34 cellular contexts compared by ENCODE assay signal in the genomic region with DNA sequence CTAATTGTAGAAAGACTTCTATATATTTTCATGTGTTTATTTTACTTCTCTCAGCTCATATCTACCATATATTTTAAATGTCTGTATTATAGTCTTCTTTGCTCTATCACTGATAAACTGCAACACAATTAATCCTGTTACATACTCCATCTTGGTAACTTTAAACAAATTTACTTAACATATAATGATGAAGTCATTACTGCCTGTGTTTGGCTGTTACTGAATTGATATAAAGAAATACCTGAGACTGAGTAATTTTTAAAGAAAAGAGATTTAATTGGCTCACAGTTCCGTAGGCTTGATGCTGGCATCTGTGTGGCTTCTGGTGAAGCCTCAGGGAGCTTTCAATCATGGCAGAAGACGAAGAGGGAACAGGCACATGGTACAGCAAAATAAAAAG.
"Had no signal": no experiment of that assay in that cellular context is flagged by ENCODE, and none has a peak within 500 bp of the region (broad histone marks: within the 10 kb centered on the region; RNA-seq: fewer than 3 reads in every experiment).

No MANE protein-coding gene starts in this region.

- H3K4me3 ChIP-seq: MG63 had no signal

- H3K9me3 ChIP-seq: MG63 had no signal

- H3K36me3 ChIP-seq: MG63 had no signal

- H3K27me3 ChIP-seq: MG63 had no signal

- DNase-seq: Karpas-422, Kasumi-1, MG63, MM.1S, MV-4-11, NCI-H1048, NCI-H1092, NCI-H1092 treated with DMSO at 0.1 percent for 48 hours, NCI-H1105, NCI-H1105 treated with DMSO at 0.1 percent for 48 hours, NCI-H1417, NCI-H1417 treated with DMSO at 0.1 percent for 48 hours, NCI-H1436, NCI-H1436 treated with DMSO at 0.1 percent for 48 hours, NCI-H146, NCI-H1694, NCI-H1694 treated with DMSO at 0.1 percent for 48 hours, NCI-H187, NCI-H187 treated with DMSO at 0.1 percent for 48 hours, NCI-H1930, NCI-H2029, NCI-H2029 treated with DMSO at 0.1 percent for 48 hours, NCI-H2081, NCI-H2081 treated with DMSO at 0.1 percent for 48 hours, NCI-H2107, NCI-H2171, NCI-H2227 treated with DMSO at 0.1 percent for 48 hours, NCI-H226, NCI-H345, NCI-H446, NCI-H446 treated with DMSO at 0.1 percent for 48 hours, NCI-H510A, NCI-H510A treated with DMSO at 0.1 percent for 48 hours, NCI-H524 had no signal
